Comparison of ENCODE assay signal across 13 cellular contexts in the genomic region with DNA sequence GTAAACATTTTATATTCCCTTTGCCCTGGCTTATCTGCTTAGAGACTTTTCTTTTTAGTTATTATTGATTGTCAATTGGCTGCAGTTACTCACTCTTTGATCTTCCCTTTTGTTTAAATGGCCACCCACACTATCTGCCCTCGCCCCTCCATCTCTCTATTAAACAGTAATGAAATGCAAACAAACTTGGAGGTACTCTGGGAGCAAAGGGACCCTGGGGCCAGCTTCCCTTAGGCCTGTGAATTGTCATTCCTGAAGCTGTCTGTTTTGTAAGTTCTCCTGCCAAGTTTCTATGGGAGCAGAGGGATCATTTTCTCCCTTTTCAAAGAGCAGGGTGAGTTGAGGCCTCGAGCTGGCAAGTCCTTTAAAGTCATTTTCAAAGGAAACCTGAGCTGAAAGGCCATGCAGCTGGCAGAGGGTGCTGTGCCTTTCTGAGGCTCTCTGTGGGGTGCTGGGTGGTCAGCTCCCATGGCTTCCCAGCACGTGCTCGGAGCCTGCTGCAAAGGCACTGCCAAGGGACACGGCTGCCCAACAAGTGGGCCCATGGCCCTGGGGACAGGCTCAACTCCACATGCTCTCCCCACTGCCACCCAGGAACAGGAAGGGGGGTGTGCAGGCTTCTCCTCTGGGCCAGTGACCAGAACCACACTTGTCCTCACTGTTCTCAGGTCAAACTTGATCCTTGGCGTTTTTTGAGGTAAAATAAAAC. TPM values are rescaled to one million over a fixed set of nuclear protein-coding genes. Genes with fewer than 3 reads are reported as not detected.
DNase-seq lines count a peak whose midpoint lies in the region; ATAC-seq and TF ChIP-seq lines count a peak whose summit lies in the region.
"Had no signal": no experiment of that assay in that cellular context is flagged by ENCODE, and none has a peak within 500 bp of the region (broad histone marks: within the 10 kb centered on the region; RNA-seq: fewer than 3 reads in every experiment).

No MANE protein-coding gene starts in this region.

- H3K36me3 ChIP-seq in neuronal stem cell (replicated peaks in 1 of 2; ENCODE audit: control insufficient read depth in 2 of 2, insufficient read depth in 2 of 2, low read length in 2 of 2), result peaks cover 11 to 20% of the 10 kb centered on the region in 2 donors

- H3K27ac ChIP-seq in neuronal stem cell (replicated peaks; ENCODE audit: low read length), result no peak overlapping the region
- H3K27ac ChIP-seq in H9 (ENCODE audit: insufficient read length, low read depth, low read length), result no peak overlapping the region
- H3K27ac ChIP-seq: skin epidermis had no signal

- no peak for ATAC-seq in GM18502 (IDR thresholded peaks at IDR 0.05; ENCODE audit: poor library complexity, unreplicated experiment)

- H2BK20ac ChIP-seq in H9 (ENCODE audit: low read depth, low read length, poor library complexity, severe bottlenecking), result no peak overlapping the region

- no peak overlapping the region for H4K8ac ChIP-seq in neuronal stem cell (ENCODE audit: low read depth, low read length)
- H4K8ac ChIP-seq in H9 (replicated peaks; ENCODE audit: insufficient read length, low read depth, low read length), result no peak overlapping the region

- H4K20me1 ChIP-seq in H9 (ENCODE audit: control insufficient read depth, insufficient read depth, insufficient read length), result no peaks in the 10 kb centered on the region

- H3K4me1 Mint-ChIP-seq in H9, result peaks cover 20 to 26% of the 10 kb centered on the region in 2 experiments
- H3K4me1 Mint-ChIP-seq: IgD-negative memory B cell, mesothelial cell of epicardium had no signal

- H3K18ac ChIP-seq in neuronal stem cell (ENCODE audit: low read length) (no peak overlapping the region), H9 (ENCODE audit: insufficient read length, low read depth, low read length) (no peak overlapping the region)

- H2AK5ac ChIP-seq in neuronal stem cell (ENCODE audit: low read depth, low read length), result peak overlapping the region; percentile 53
- H2AK5ac ChIP-seq in H9 (ENCODE audit: insufficient read length, low read length), result no peak overlapping the region

- H3K4me3 ChIP-seq in neuronal stem cell (ENCODE audit: low read length in 2 of 2), result no peak overlapping the region
- H3K4me3 ChIP-seq: BLaER1 treated with 17β-estradiol and CSF1 and Interleukin-3, amounts not matched to agents 10 nM and 100 nM; skin epidermis had no signal

- no peak overlapping the region for H4K91ac ChIP-seq in neuronal stem cell (ENCODE audit: low read depth, low read length, poor library complexity)
- no peak overlapping the region for H4K91ac ChIP-seq in H9 (ENCODE audit: insufficient read length, low read depth, low read length)

- H3T11ph ChIP-seq in H9 (ENCODE audit: low read length), result no peak overlapping the region

- H3K4me2 ChIP-seq in neuronal stem cell (ENCODE audit: insufficient read depth, low read length, poor library complexity, severe bottlenecking), result no peak overlapping the region
- no peak overlapping the region for H3K4me2 ChIP-seq in H9 (ENCODE audit: insufficient read depth, insufficient read length, low read length)
- H3K4me2 ChIP-seq: BLaER1 treated with 17β-estradiol and CSF1 and Interleukin-3, amounts not matched to agents 10 nM and 100 nM had no signal

- H3K23me2 ChIP-seq in H9 (ENCODE audit: insufficient read length, low read depth, low read length, poor library complexity, severe bottlenecking), result no peaks in the 10 kb centered on the region

- H2BK5ac ChIP-seq in neuronal stem cell (ENCODE audit: low read length), result no peak overlapping the region
- no peak overlapping the region for H2BK5ac ChIP-seq in H9 (ENCODE audit: insufficient read length, low read length)

- H3K56ac ChIP-seq in H9 (ENCODE audit: insufficient read length, low read depth, low read length), result no peak overlapping the region

- peaks cover 0 to 38% (median 29%) of the 10 kb centered on the region in 3 experiments; a peak in 5 of 7 replicates for H3K36me3 Mint-ChIP-seq in H9 (ENCODE audit: insufficient read depth in 1 of 3, low read depth in 3 of 3)

- H3K4me1 ChIP-seq in neuronal stem cell (ENCODE audit: control insufficient read depth in 2 of 2, insufficient read depth in 1 of 2, low read depth in 1 of 2, low read length in 2 of 2) (peaks cover 3 to 7% of the 10 kb centered on the region in 2 donors), H9 (ENCODE audit: insufficient read depth, low read length) (no peaks in the 10 kb centered on the region)

- no peak overlapping the region for H3K23ac ChIP-seq in neuronal stem cell (ENCODE audit: low read depth, low read length, poor library complexity)
- no peak overlapping the region for H3K23ac ChIP-seq in H9 (ENCODE audit: insufficient read length, low read depth, low read length)

- H3K27ac Mint-ChIP-seq in H9, result peak overlapping the region in 1 of 3 experiments; percentile 37; a peak in 2 of 7 replicates
- H3K27ac Mint-ChIP-seq: IgD-negative memory B cell, mesothelial cell of epicardium had no signal

- H3K9ac ChIP-seq in neuronal stem cell (ENCODE audit: low read depth, low read length, poor library complexity) (no peak overlapping the region), H9 (ENCODE audit: extremely low read depth, insufficient read length, low read length) (no peak overlapping the region)

- H3K27me3 Mint-ChIP-seq in H9 (ENCODE audit: low read depth), result peaks cover 6% of the 10 kb centered on the region

- WGBS in neuronal stem cell (ENCODE audit: extremely low coverage in 2 of 2, insufficient read length in 2 of 2, insufficient replicate concordance in 1 of 2), 2 donors, result no CpG with 5 or more reads among the region's 6 CpGs
- WGBS in H9 (ENCODE audit: extremely low coverage, insufficient read length, low lambda C conversion rate), result no CpG with 5 or more reads among the region's 6 CpGs

- no peak overlapping the region for H4K5ac ChIP-seq in H9 (ENCODE audit: insufficient read length, low read depth, low read length)

- TF ChIP-seq CTCF in H9 (conservative IDR thresholded peaks at IDR 0.05), result no peak

- no peak overlapping the region for H3K4ac ChIP-seq in neuronal stem cell (ENCODE audit: low read length)
- no peak overlapping the region for H3K4ac ChIP-seq in H9 (ENCODE audit: low read depth, low read length)

- H3K14ac ChIP-seq in neuronal stem cell (ENCODE audit: low read length) (peak overlapping the region; percentile 91), H9 (ENCODE audit: insufficient read depth, low read length) (no peak overlapping the region)

- H3K79me1 ChIP-seq in neuronal stem cell (ENCODE audit: low read depth, low read length) (no peaks in the 10 kb centered on the region), H9 (ENCODE audit: insufficient read depth, low read depth, low read length, poor library complexity, severe bottlenecking) (no peaks in the 10 kb centered on the region)

- H2AFZ ChIP-seq in neuronal stem cell (ENCODE audit: low read length), result peak overlapping the region; percentile 26
- H2AFZ ChIP-seq in H9 (ENCODE audit: low read length), result no peak overlapping the region

- H3K9me3 ChIP-seq in neuronal stem cell (replicated peaks in 1 of 2; ENCODE audit: control insufficient read depth in 2 of 2, insufficient read depth in 1 of 2, low read depth in 1 of 2, low read length in 2 of 2) (no peaks in the 10 kb centered on the region), H9 (ENCODE audit: control insufficient read depth, low read depth, low read length) (no peaks in the 10 kb centered on the region)
- H3K9me3 ChIP-seq: BLaER1 treated with 17β-estradiol and CSF1 and Interleukin-3, amounts not matched to agents 10 nM and 100 nM had no signal

- H2BK120ac ChIP-seq in neuronal stem cell (ENCODE audit: low read depth, low read length), result no peak overlapping the region
- no peak overlapping the region for H2BK120ac ChIP-seq in H9 (ENCODE audit: low read depth, low read length, poor library complexity, severe bottlenecking)

- no peaks in the 10 kb centered on the region; a peak in 1 of 5 replicates for H3K9me3 Mint-ChIP-seq in H9
- H3K9me3 Mint-ChIP-seq: IgD-negative memory B cell, mesothelial cell of epicardium had no signal

- peak; percentile 36 for DNase-seq in ELF-1 (ENCODE audit: low read depth, low spot score)
- peak; percentile 96 for DNase-seq in NCI-H2196 (lab: John Stamatoyannopoulos, UW; ENCODE audit: unreplicated experiment)
- DNase-seq in head of caudate nucleus, result peak in 27 of 42 donors; percentile 9 to 77 (median 51)
- DNase-seq in neuronal stem cell (ENCODE audit: low spot score), result no peak
- no peak for DNase-seq in COR-L47 (lab: John Stamatoyannopoulos, UW)
- no peak for DNase-seq in NCI-H2171 treated with DMSO at 0.1 percent for 48 hours (lab: John Stamatoyannopoulos, UW)
- no peak for DNase-seq in H9
- DNase-seq: effector CD4-positive, alpha-beta T cell had no signal

- H3K4me3 Mint-ChIP-seq in H9, result no peak overlapping the region
- H3K4me3 Mint-ChIP-seq: IgD-negative memory B cell, mesothelial cell of epicardium had no signal

- H2BK15ac ChIP-seq in neuronal stem cell (ENCODE audit: low read length) (no peak overlapping the region), H9 (ENCODE audit: low read depth, low read length) (no peak overlapping the region)

- intact Hi-C loops in head of caudate nucleus (cut with DNase I), result no loop called here

- H3K27me3 ChIP-seq in neuronal stem cell (ENCODE audit: control insufficient read depth in 3 of 3, insufficient read depth in 3 of 3, low read depth in 1 of 3, low read length in 3 of 3), result peaks cover 0 to 5% (median 0%) of the 10 kb centered on the region in 3 experiments
- no peaks in the 10 kb centered on the region for H3K27me3 ChIP-seq in H9 (ENCODE audit: insufficient read depth, low read length)
- H3K27me3 ChIP-seq: BLaER1 treated with 17β-estradiol and CSF1 and Interleukin-3, amounts not matched to agents 10 nM and 100 nM had no signal

- H2BK12ac ChIP-seq in neuronal stem cell (ENCODE audit: low read length), result no peak overlapping the region
- no peak overlapping the region for H2BK12ac ChIP-seq in H9 (ENCODE audit: insufficient read length, low read depth, low read length)

- H3K79me2 ChIP-seq in H9 (ENCODE audit: insufficient read depth, low read length), result no peaks in the 10 kb centered on the region

RNA-seq across cellular contexts. Expression of gene RTP2, which starts 17.4 kb away (rescaled TPM):
- polyA plus RNA-seq in neuronal stem cell (2013, experiment 1 of 2), result not detected
- polyA plus RNA-seq in neuronal stem cell (2013, experiment 2 of 2), result not detected
- not detected in 2 replicates for total RNA-seq in H9 (2021)
- total RNA-seq: mesothelial cell of epicardium had no signal
- polyA plus RNA-seq: IgD-negative memory B cell had no signal

RNA-seq across cellular contexts. Expression of gene BCL6, which starts 25.5 kb away (rescaled TPM):
- 12.1 TPM for polyA plus RNA-seq in neuronal stem cell (2013, experiment 1 of 2)
- 12.1 TPM for polyA plus RNA-seq in neuronal stem cell (2013, experiment 2 of 2)
- total RNA-seq in H9 (2021), result 3.4 and 4.1 TPM in 2 replicates

RNA-seq across cellular contexts. Expression of gene SST, which starts 49.6 kb away (rescaled TPM):
- 0.07 TPM for polyA plus RNA-seq in neuronal stem cell (2013, experiment 1 of 2)
- not detected for polyA plus RNA-seq in neuronal stem cell (2013, experiment 2 of 2)
- not detected in 2 replicates for total RNA-seq in H9 (2021)
- polyA plus RNA-seq: IgD-negative memory B cell had no signal

Comparison
In these comparisons a context has a peak if more than half of its experiments do, and no peak if none do; other contexts are left out.
1. DNase-seq: peak in ELF-1 (single experiment), NCI-H2196 (single experiment) and head of caudate nucleus (27 of 42); none in neuronal stem cell (single experiment), COR-L47 (single experiment), NCI-H2171 treated with DMSO at 0.1 percent for 48 hours (single experiment) and H9 (single experiment).